11 cellular contexts compared by ENCODE assay signal in genomic region chr18:12422936-12423335, GRCh38. TPM values are rescaled to one million over a fixed set of nuclear protein-coding genes. Genes with fewer than 3 reads are reported as not detected.
A peak's percentile ranks its signal among the peaks of the same experiment; 100 is the strongest.
DNase-seq lines count a peak whose midpoint lies in the region; ATAC-seq and TF ChIP-seq lines count a peak whose summit lies in the region.
"Had no signal": no experiment of that assay in that cellular context is flagged by ENCODE, and none has a peak within 500 bp of the region (broad histone marks: within the 10 kb centered on the region; RNA-seq: fewer than 3 reads in every experiment).

No MANE protein-coding gene starts in this region.

- DNase-seq in NCI-H526 (lab: John Stamatoyannopoulos, UW) (peak; percentile 22 to 46), NCI-H526 treated with DMSO at 0.1 percent for 48 hours (lab: John Stamatoyannopoulos, UW) (no peak), SW480 (ENCODE audit: low spot score) (peak; percentile 36), myocyte (ENCODE audit: low read depth) (peak; percentile 37)
- no peak for DNase-seq in stimulated activated CD4-positive, alpha-beta T cell treated with anti-CD3 and anti-CD28 coated beads, Interleukin-4, amount 100 ng/mL, for 24 hours
- DNase-seq in effector memory CD4-positive, alpha-beta T cell, result no peak
- DNase-seq: activated CD4-positive, alpha-beta T cell treated with anti-CD3 and anti-CD28 coated beads, Interleukin-2, amount 50 U/mL, for 4 hours; stimulated activated CD4-positive, alpha-beta T cell treated with anti-CD3 and anti-CD28 coated beads, Interleukin-2, amount 100 ng/mL, for 48 hours; transverse colon had no signal

- no peak overlapping the region for H3K4me3 ChIP-seq in Loucy (ENCODE audit: low read length, poor library complexity, severe bottlenecking)
- no peak overlapping the region for H3K4me3 ChIP-seq in effector memory CD4-positive, alpha-beta T cell (ENCODE audit: insufficient read depth, low read depth, low read length, poor library complexity, severe bottlenecking)
- H3K4me3 ChIP-seq: transverse colon had no signal

- H3K27ac ChIP-seq in effector memory CD4-positive, alpha-beta T cell (ENCODE audit: insufficient read depth, low read length, poor library complexity, severe bottlenecking), result no peak overlapping the region
- H3K27ac ChIP-seq: transverse colon had no signal

- no peak overlapping the region for H3K9ac ChIP-seq in Loucy (ENCODE audit: low read depth, low read length, poor library complexity, severe bottlenecking)

- H3K4me2 ChIP-seq in Loucy (ENCODE audit: low read depth, low read length, poor library complexity, severe bottlenecking), result no peak overlapping the region

- no peak overlapping the region for H2AFZ ChIP-seq in Loucy (ENCODE audit: low read length)

- no peaks in the 10 kb centered on the region for H3F3A ChIP-seq in Loucy (ENCODE audit: low read depth)

- ATAC-seq in GM18907 (IDR thresholded peaks at IDR 0.05; ENCODE audit: unreplicated experiment), result no peak

- H3K79me2 ChIP-seq in Loucy (ENCODE audit: insufficient read depth, low read length), result no peaks in the 10 kb centered on the region

- no peaks in the 10 kb centered on the region for H3K4me1 ChIP-seq in Loucy (ENCODE audit: insufficient read depth, low read length, poor library complexity, severe bottlenecking)
- H3K4me1 ChIP-seq in effector memory CD4-positive, alpha-beta T cell (ENCODE audit: control insufficient read depth, insufficient read depth, low read length, poor library complexity, severe bottlenecking), result no peaks in the 10 kb centered on the region

- H3K9me3 ChIP-seq in Loucy (ENCODE audit: insufficient read depth, low read depth, low read length), result no peaks in the 10 kb centered on the region
- no peaks in the 10 kb centered on the region for H3K9me3 ChIP-seq in effector memory CD4-positive, alpha-beta T cell (ENCODE audit: control insufficient read depth, low read length)
- H3K9me3 ChIP-seq: transverse colon had no signal

- H3K36me3 ChIP-seq in Loucy (ENCODE audit: insufficient read depth, low read length), result no peaks in the 10 kb centered on the region
- H3K36me3 ChIP-seq in effector memory CD4-positive, alpha-beta T cell (ENCODE audit: control insufficient read depth, insufficient read depth, low read length), result no peaks in the 10 kb centered on the region
- H3K36me3 ChIP-seq: transverse colon had no signal

- H3K9me2 ChIP-seq in Loucy (replicated peaks; ENCODE audit: low read depth, low read length), result no peaks in the 10 kb centered on the region

- no peaks in the 10 kb centered on the region for H3K27me3 ChIP-seq in Loucy (ENCODE audit: insufficient read depth, low read length, poor library complexity, severe bottlenecking)
- no peaks in the 10 kb centered on the region for H3K27me3 ChIP-seq in effector memory CD4-positive, alpha-beta T cell (replicated peaks; ENCODE audit: control insufficient read depth, insufficient read depth, low read length, poor library complexity, severe bottlenecking)
- H3K27me3 ChIP-seq: transverse colon had no signal

- peak; percentile 94 for TF ChIP-seq CTCF in Loucy (conservative IDR thresholded peaks at IDR 0.05; ENCODE audit: low read length)

- H4K20me1 ChIP-seq in Loucy (ENCODE audit: insufficient read depth, low read length, poor library complexity, severe bottlenecking), result no peaks in the 10 kb centered on the region

RNA-seq across cellular contexts. Expression of gene PRELID3A, which starts 15.2 kb away (rescaled TPM):
- total RNA-seq in myocyte, result 5.2 and 7.8 TPM in 2 replicates
- 12.4 TPM for polyA plus RNA-seq in myocyte (2012)

RNA-seq across cellular contexts. Expression of gene AFG3L2, which starts 45.9 kb away (rescaled TPM):
- total RNA-seq in myocyte, result 83.7 and 100 TPM in 2 replicates
- polyA plus RNA-seq in myocyte (2012), result 40.6 TPM

Comparison
In these comparisons a context has a peak if more than half of its experiments do, and no peak if none do; other contexts are left out.
1. DNase-seq: peak in NCI-H526 (2 of 2), SW480 (single experiment) and myocyte (single experiment); none in NCI-H526 treated with DMSO at 0.1 percent for 48 hours (single experiment), stimulated activated CD4-positive, alpha-beta T cell treated with anti-CD3 and anti-CD28 coated beads, Interleukin-4, amount 100 ng/mL, for 24 hours (single experiment) and effector memory CD4-positive, alpha-beta T cell (0 of 3).